In genomic region chr17:44293509-44294226, GRCh38 we compare ENCODE assay signal across 17 cellular contexts. TPM values are rescaled to one million over a fixed set of nuclear protein-coding genes. Genes with fewer than 3 reads are reported as not detected.
DNase-seq lines count a peak whose midpoint lies in the region; ATAC-seq, FAIRE-seq and TF ChIP-seq lines count a peak whose summit lies in the region.
"Had no signal": no experiment of that assay in that cellular context is flagged by ENCODE, and none has a peak within 500 bp of the region (broad histone marks: within the 10 kb centered on the region; RNA-seq: fewer than 3 reads in every experiment).

No MANE protein-coding gene starts in this region.

- H3K27me3 Mint-ChIP-seq in T-helper 17 cell (peaks cover 19% of the 10 kb centered on the region), natural killer cell (ENCODE audit: low read depth in 2 of 2) (peaks cover 3 to 12% of the 10 kb centered on the region in 2 donors)

- no peak for TF ChIP-seq CTCF in GM12865 (IDR thresholded peaks at IDR 0.05; ENCODE audit: insufficient read depth, low read depth, low read length, missing control alignments)
- TF ChIP-seq CTCF in natural killer cell (IDR thresholded peaks at IDR 0.05) = no peak
- TF ChIP-seq CTCF in D721Med (IDR thresholded peaks at IDR 0.05; ENCODE audit: insufficient read depth, missing control alignments) = no peak

- FAIRE-seq in D721Med (lab: Jason Lieb, UNC) = no peak
- FAIRE-seq: H1 had no signal

- no peak overlapping the region for H3K27ac Mint-ChIP-seq in T-helper 17 cell
- H3K27ac Mint-ChIP-seq in natural killer cell = peak overlapping the region in 1 of 2 donors; percentile 30

- no peaks in the 10 kb centered on the region for H3K9me3 Mint-ChIP-seq in natural killer cell

- peaks cover 5% of the 10 kb centered on the region for H3K4me1 Mint-ChIP-seq in T-helper 17 cell
- H3K4me1 Mint-ChIP-seq in natural killer cell = no peaks in the 10 kb centered on the region

- ATAC-seq in T-helper 17 cell (peak; percentile 48), natural killer cell (peak; percentile 50 to 89 (median 87))

- no peak overlapping the region for H3K4me3 ChIP-seq in GM12865 (ENCODE audit: low read depth, low read length)

- H3K4me3 Mint-ChIP-seq in T-helper 17 cell (no peak overlapping the region), natural killer cell (no peak overlapping the region)

- intact Hi-C loops in natural killer cell (cut with micrococcal nuclease) = no loop called here

- DNase-seq in NK-92 treated with Interleukin-12 subunit alpha and Interleukin-12 subunit beta, amount 100 ng/mL, for 24 hours (lab: John Stamatoyannopoulos, UW) = peak; percentile 20
- no peak for DNase-seq in NK-92 (lab: John Stamatoyannopoulos, UW; ENCODE audit: unreplicated experiment)
- peak; percentile 58 for DNase-seq in GM12865 (ENCODE audit: low read depth)
- DNase-seq in T-helper 17 cell = no peak
- no peak for DNase-seq in natural killer cell
- DNase-seq in D721Med (ENCODE audit: insufficient read length, low spot score) = no peak
- no peak for DNase-seq in NCI-H526 treated with DMSO at 0.1 percent for 48 hours (lab: John Stamatoyannopoulos, UW)
- DNase-seq in HPDE6-E6E7 (ENCODE audit: extremely low spot score) = no peak
- DNase-seq: AML-193, DND-41, NCI-H1417 treated with DMSO at 0.1 percent for 48 hours, NCI-H187 treated with DMSO at 0.1 percent for 48 hours, NCI-H2227 treated with DMSO at 0.1 percent for 48 hours, NCI-H510A treated with DMSO at 0.1 percent for 48 hours had no signal

- H3K36me3 Mint-ChIP-seq in T-helper 17 cell (ENCODE audit: low read depth) (no peaks in the 10 kb centered on the region), natural killer cell (no peaks in the 10 kb centered on the region)

- no peaks in the 10 kb centered on the region for H3K9me3 ChIP-seq in T-helper 17 cell (ENCODE audit: control insufficient read depth, low read length, poor library complexity, severe bottlenecking)

RNA-seq across cellular contexts. Expression of gene RUNDC3A, which starts 14.7 kb away (rescaled TPM):
- under 1 TPM; 0.37 to 0.55 TPM for total RNA-seq in T-helper 17 cell
- total RNA-seq in natural killer cell = under 1 TPM in 2 of 3 donors, not detected in 1; 0.31 to 0.48 TPM

RNA-seq across cellular contexts. Expression of gene SLC4A1, which starts 25.7 kb away (rescaled TPM):
- total RNA-seq in T-helper 17 cell (not detected), natural killer cell (not detected)
- total RNA-seq: G401, H1, M059J had no signal

RNA-seq across cellular contexts. Expression of gene SLC25A39, which starts 31.0 kb away (rescaled TPM):
- total RNA-seq in T-helper 17 cell = 10 to 100 TPM; 75.9 to 76.5 TPM
- 100 to 1,000 TPM in 1 of 3 donors, 10 to 100 TPM in 2; 82.4 to 105 (median 97.9) TPM for total RNA-seq in natural killer cell

RNA-seq across cellular contexts. Expression of gene GRN, which starts 51.4 kb away (rescaled TPM):
- total RNA-seq in T-helper 17 cell = 10 to 100 TPM; 31.7 to 47.7 TPM
- total RNA-seq in natural killer cell = 10 to 100 TPM; 42.4 to 69.8 (median 55.6) TPM

Comparison
In these comparisons a context has a peak if more than half of its experiments do, and no peak if none do; other contexts are left out.
1. DNase-seq: peak in NK-92 treated with Interleukin-12 subunit alpha and Interleukin-12 subunit beta, amount 100 ng/mL, for 24 hours (single experiment) and GM12865 (single experiment); none in NK-92 (single experiment), T-helper 17 cell (0 of 3), natural killer cell (single experiment), D721Med (single experiment), NCI-H526 treated with DMSO at 0.1 percent for 48 hours (single experiment) and HPDE6-E6E7 (single experiment).